In genomic region chr16:26554030-26554429, GRCh38 we compare ENCODE assay signal across 28 cellular contexts.
"Had no signal": no experiment of that assay in that cellular context is flagged by ENCODE, and none has a peak within 500 bp of the region (broad histone marks: within the 10 kb centered on the region; RNA-seq: fewer than 3 reads in every experiment).

No MANE protein-coding gene starts in this region.

- DNase-seq: naive thymus-derived CD4-positive, alpha-beta T cell; natural killer cell; occipital lobe; ovary; posterior cingulate gyrus; psoas muscle; right cardiac atrium; stimulated activated CD4-positive, alpha-beta T cell treated with anti-CD3 and anti-CD28 coated beads, Interleukin-15, amount 100 ng/mL, for 24 hours; stimulated activated CD4-positive, alpha-beta T cell treated with anti-CD3 and anti-CD28 coated beads, Interleukin-2, amount 100 ng/mL, for 24 hours; stimulated activated CD4-positive, alpha-beta T cell treated with anti-CD3 and anti-CD28 coated beads, Interleukin-2, amount 100 ng/mL, for 48 hours; stimulated activated CD4-positive, alpha-beta T cell treated with anti-CD3 and anti-CD28 coated beads, Interleukin-4, amount 100 ng/mL, for 4 hours; stimulated activated CD8-positive, alpha-beta memory T cell treated with anti-CD3 and anti-CD28 coated beads, Interleukin-4, amount 100 ng/mL, for 48 hours; stimulated activated naive CD4-positive, alpha-beta T cell; stimulated activated naive CD8-positive, alpha-beta T cell treated with anti-CD3 and anti-CD28 coated beads, Interleukin-15, amount 100 ng/mL, for 72 hours; stimulated activated naive CD8-positive, alpha-beta T cell treated with anti-CD3 and anti-CD28 coated beads, Interleukin-15, Interleukin-2, amounts not matched to agents 100 U/mL and 50 U/mL, for 24 hours; substantia nigra; testis; tibial artery; transverse colon; upper lobe of left lung had no signal

- H2AFZ ChIP-seq: neural progenitor cell, parathyroid adenoma had no signal

- H3K27ac ChIP-seq: neural progenitor cell, ovary, parathyroid adenoma, psoas muscle, skin epidermis, suprapubic skin, testis, tibial artery, transverse colon, upper lobe of left lung, vagina had no signal

- H3K36me3 ChIP-seq: neural progenitor cell, ovary, suprapubic skin, tibial artery, transverse colon, upper lobe of left lung, vagina had no signal

- H3K27me3 ChIP-seq: neural progenitor cell, ovary, suprapubic skin, testis, tibial artery, transverse colon, upper lobe of left lung, vagina had no signal

- ATAC-seq: naive thymus-derived CD4-positive, alpha-beta T cell; natural killer cell; psoas muscle; right cardiac atrium; sciatic nerve; stimulated activated memory B cell treated with anti-CD40 and anti-IgM and Interleukin-4, amounts not matched to agents 10 μg/mL and 1 μg/mL and 100 μg/mL, for 72 hours; stimulated activated naive CD8-positive, alpha-beta T cell treated with anti-CD3 and anti-CD28 coated beads, Interleukin-15, amount 100 ng/mL, for 72 hours; stimulated activated naive CD8-positive, alpha-beta T cell treated with anti-CD3 and anti-CD28 coated beads, Interleukin-15, Interleukin-2, amounts not matched to agents 100 U/mL and 50 U/mL, for 24 hours had no signal

- H3K4me1 ChIP-seq: neural progenitor cell, parathyroid adenoma, psoas muscle, suprapubic skin, testis, tibial artery, transverse colon, upper lobe of left lung, vagina had no signal

- H3K4me3 ChIP-seq: neural progenitor cell, ovary, psoas muscle, skin epidermis, suprapubic skin, testis, tibial artery, transverse colon, upper lobe of left lung, vagina had no signal

- H3K79me2 ChIP-seq: parathyroid adenoma had no signal

- H3K4me2 ChIP-seq: neural progenitor cell had no signal

- FAIRE-seq: urothelium cell line had no signal

- H3K9ac ChIP-seq: neural progenitor cell, parathyroid adenoma had no signal

- H3K9me3 ChIP-seq: ovary, psoas muscle, suprapubic skin, testis, tibial artery, transverse colon, upper lobe of left lung, vagina had no signal
